In genomic region chr5:22837803-22838202, GRCh38 we compare ENCODE assay signal across 38 cellular contexts. TPM values are rescaled to one million over a fixed set of nuclear protein-coding genes. Genes with fewer than 3 reads are reported as not detected.
"Had no signal": no experiment of that assay in that cellular context is flagged by ENCODE, and none has a peak within 500 bp of the region (broad histone marks: within the 10 kb centered on the region; RNA-seq: fewer than 3 reads in every experiment).

No MANE protein-coding gene starts in this region.

- H3K27me3 ChIP-seq: adrenal gland, body of pancreas, brain microvascular endothelial cell, breast epithelium, colonic mucosa had no signal

- FAIRE-seq: astrocyte, TTC549 had no signal

- H3K27ac ChIP-seq: adrenal gland, body of pancreas, brain microvascular endothelial cell, breast epithelium, colonic mucosa, VCaP had no signal

- ATAC-seq: activated CD8-positive, alpha-beta T cell treated with anti-CD3 and anti-CD28 coated beads for 36 hours; activated naive CD4-positive, alpha-beta T cell treated with anti-CD3 and anti-CD28 coated beads, Interleukin-2, amount 50 U/mL, for 72 hours; activated T-cell treated with anti-CD3 and anti-CD28 coated beads, Interleukin-2, amount 50 U/mL, for 4 hours; activated T-cell treated with anti-CD3 and anti-CD28 coated beads, Interleukin-2, amount 50 U/mL, for 72 hours; activated T-helper 17 cell treated with anti-CD3 and anti-CD28 coated beads, Interleukin-2, amount 50 U/mL, for 72 hours; body of pancreas had no signal

- DNase-seq: activated B cell treated with CpG ODN at 0.5 μM for 24 hours; activated CD4-positive, alpha-beta memory T cell treated with anti-CD3 and anti-CD28 coated beads for 36 hours; activated CD4-positive, alpha-beta T cell treated with anti-CD3 and anti-CD28 coated beads for 4 hours; activated CD4-positive, alpha-beta T cell treated with anti-CD3 and anti-CD28 coated beads, Interleukin-2, amount 10 ng/mL, durations not matched to agents 24 days and 14 days; activated CD4-positive, alpha-beta T cell treated with anti-CD3 and anti-CD28 coated beads, Interleukin-2, amount 50 U/mL, for 1 hour; activated CD4-positive, alpha-beta T cell treated with anti-CD3 and anti-CD28 coated beads, Interleukin-2, amount 50 U/mL, for 4 hours; activated CD4-positive, CD25-positive, alpha-beta regulatory T cell treated with anti-CD3 and anti-CD28 coated beads, Interleukin-2, amount 50 U/mL, for 72 hours; activated CD8-positive, alpha-beta memory T cell treated with anti-CD3 and anti-CD28 coated beads, Interleukin-2, amount 50 U/mL, for 4 hours; activated CD8-positive, alpha-beta T cell treated with anti-CD3 and anti-CD28 coated beads for 36 hours; activated effector memory CD4-positive, alpha-beta T cell treated with anti-CD3 and anti-CD28 coated beads, Interleukin-2, amount 50 U/mL, for 16 hours; activated gamma-delta T cell treated with Interleukin-2 at 50 U/mL for 16 hours; activated naive CD4-positive, alpha-beta T cell; activated naive CD4-positive, alpha-beta T cell treated with anti-CD3 and anti-CD28 coated beads for 36 hours; activated naive CD4-positive, alpha-beta T cell treated with anti-CD3 and anti-CD28 coated beads, Interleukin-2, amount 50 U/mL, for 16 hours; activated naive CD8-positive, alpha-beta T cell treated with anti-CD3 and anti-CD28 coated beads for 36 hours; activated T-cell treated with anti-CD3 and anti-CD28 coated beads for 4 hours; activated T-cell treated with anti-CD3 and anti-CD28 coated beads, Interleukin-2, amount 50 U/mL, for 1 hour; activated T-cell treated with anti-CD3 and anti-CD28 coated beads, Interleukin-2, amount 50 U/mL, for 4 hours; activated T-cell treated with anti-CD3 and anti-CD28 coated beads, Interleukin-2, amount 50 U/mL, for 72 hours; adrenal gland; amniotic stem cell; aorta; body of pancreas; brain microvascular endothelial cell; central memory CD4-positive, alpha-beta T cell; cerebellar nuclear complex; colonic mucosa; T-helper 9 cell had no signal

- H3K9me3 ChIP-seq: adrenal gland, body of pancreas, breast epithelium, colonic mucosa had no signal

- H3K36me3 ChIP-seq: adrenal gland, brain microvascular endothelial cell, breast epithelium, colonic mucosa had no signal

- H3K4me1 ChIP-seq: adrenal gland, body of pancreas, breast epithelium, colonic mucosa had no signal

- H3K4me3 ChIP-seq: adrenal gland, body of pancreas, breast epithelium, colonic mucosa had no signal

RNA-seq across cellular contexts. Expression of gene CDH12, which starts 15.3 kb away (rescaled TPM):
- total RNA-seq: activated B cell treated with CpG ODN at 0.5 μM for 24 hours; activated CD4-positive, alpha-beta memory T cell treated with anti-CD3 and anti-CD28 coated beads for 36 hours; activated CD4-positive, alpha-beta T cell treated with anti-CD3 and anti-CD28 coated beads, Interleukin-2, amount 10 ng/mL, durations not matched to agents 24 days and 14 days; activated CD8-positive, alpha-beta memory T cell treated with anti-CD3 and anti-CD28 coated beads for 36 hours; activated CD8-positive, alpha-beta T cell treated with anti-CD3 and anti-CD28 coated beads for 36 hours; activated naive CD4-positive, alpha-beta T cell treated with anti-CD3 and anti-CD28 coated beads for 36 hours; activated naive CD4-positive, alpha-beta T cell treated with anti-CD3 and anti-CD28 coated beads, Interleukin-2, amount 50 U/mL, for 72 hours; activated naive CD8-positive, alpha-beta T cell treated with anti-CD3 and anti-CD28 coated beads for 36 hours; activated T-cell treated with anti-CD3 and anti-CD28 coated beads, Interleukin-2, amount 50 U/mL, for 4 hours; activated T-cell treated with anti-CD3 and anti-CD28 coated beads, Interleukin-2, amount 50 U/mL, for 72 hours; activated T-helper 1 cell treated with anti-CD3 and anti-CD28 coated beads, Interleukin-12 subunit alpha, Interleukin-12 subunit beta, Interleukin-2, Interleukin-4 antibody, amounts not matched to agents 30 ng/mL and 10 ng/mL and 1 ng/mL, durations not matched to agents 14 hours and 24 hours and 36 hours; activated T-helper 17 cell treated with anti-CD3 and anti-CD28 coated beads, Interleukin-2, amount 50 U/mL, for 72 hours; aorta; astrocyte; body of pancreas; cardiac septum; chondrocyte; colonic mucosa had no signal
- polyA plus RNA-seq: aorta had no signal
